Comparison of ENCODE assay signal across 8 cellular contexts in genomic region chr7:66740980-66741705, GRCh38. TPM values are rescaled to one million over a fixed set of nuclear protein-coding genes. Genes with fewer than 3 reads are reported as not detected.
A peak's percentile ranks its signal among the peaks of the same experiment; 100 is the strongest.
DNase-seq lines count a peak whose midpoint lies in the region; ATAC-seq lines count a peak whose summit lies in the region.
"Not testable (repeated sequence)": the region's sequence is repeated elsewhere in the genome, so short reads cannot be mapped to it uniquely, and the experiment has no call there.

No MANE protein-coding gene starts in this region.

- peak; percentile 36 for DNase-seq in H4 (ENCODE audit: low spot score)
- DNase-seq in Jurkat, Clone E6-1 (ENCODE audit: low read depth, low spot score) = not testable (repeated sequence)
- peak; percentile 29 for DNase-seq in SKM-1 treated with dmso at 0.1 percent for 144 hours (lab: John Stamatoyannopoulos, UW; ENCODE audit: unreplicated experiment)
- DNase-seq in activated naive CD8-positive, alpha-beta T cell treated with anti-CD3 and anti-CD28 coated beads, Interleukin-2, amount 10 ng/mL, durations not matched to agents 7 days and 5 days = peak; percentile 71
- peak; percentile 75 for DNase-seq in Right ventricle myocardium inferior (ENCODE audit: missing footprints)

- H3K36me3 ChIP-seq in ES-I3 (ENCODE audit: insufficient read depth, low read length); neuron (ENCODE audit: insufficient read depth, low read length); subcutaneous abdominal adipose tissue (ENCODE audit: control insufficient read depth in 5 of 5, insufficient read depth in 5 of 5, low read length in 5 of 5): not testable (repeated sequence)

- peak overlapping the region; percentile 71 for H2AFZ ChIP-seq in neuron (ENCODE audit: low read depth, low read length)

- POLR2A ChIA-PET in activated naive CD8-positive, alpha-beta T cell treated with anti-CD3 and anti-CD28 coated beads, Interleukin-2, amount 10 ng/mL, durations not matched to agents 7 days and 5 days (lab: Charles Lee) = interaction anchor here (1.0 to 2.5 kb wide), 8 partner anchors 46 to 627 kb away, joined by 3 to 17 read pairs (median 8); partner anchors contain the start of genes CRCP, KCTD7 and SBDS

- intact Hi-C loops in Right ventricle myocardium inferior (cut with DNase I) = loop anchor here (1.0 to 10.0 kb wide), 2 partner anchors 103 to 146 kb away; no protein-coding TSS in a partner anchor

- not testable (repeated sequence) for H3K4me1 Mint-ChIP-seq in activated naive CD8-positive, alpha-beta T cell treated with anti-CD3 and anti-CD28 coated beads, Interleukin-2, amount 10 ng/mL, durations not matched to agents 7 days and 5 days

- H3K9ac ChIP-seq in ES-I3 (ENCODE audit: low read depth, low read length) (peak overlapping the region; percentile 90), subcutaneous abdominal adipose tissue (ENCODE audit: low read length in 5 of 5) (peak overlapping the region in 4 of 5 donors; percentile 88 to 98 (median 98))

- peak overlapping the region; percentile 96 for H3K4me3 Mint-ChIP-seq in activated naive CD8-positive, alpha-beta T cell treated with anti-CD3 and anti-CD28 coated beads, Interleukin-2, amount 10 ng/mL, durations not matched to agents 7 days and 5 days

- H3K27ac Mint-ChIP-seq in activated naive CD8-positive, alpha-beta T cell treated with anti-CD3 and anti-CD28 coated beads, Interleukin-2, amount 10 ng/mL, durations not matched to agents 7 days and 5 days = peak overlapping the region; percentile 99

- ATAC-seq in activated naive CD8-positive, alpha-beta T cell treated with anti-CD3 and anti-CD28 coated beads, Interleukin-2, amount 10 ng/mL, durations not matched to agents 7 days and 5 days (ENCODE audit: low read depth) = peak; percentile 27
- peak; percentile 56 for ATAC-seq in Right ventricle myocardium inferior

- not testable (repeated sequence) for H3K27me3 Mint-ChIP-seq in activated naive CD8-positive, alpha-beta T cell treated with anti-CD3 and anti-CD28 coated beads, Interleukin-2, amount 10 ng/mL, durations not matched to agents 7 days and 5 days

- H3K9me3 Mint-ChIP-seq in activated naive CD8-positive, alpha-beta T cell treated with anti-CD3 and anti-CD28 coated beads, Interleukin-2, amount 10 ng/mL, durations not matched to agents 7 days and 5 days = not testable (repeated sequence)

- H3K27ac ChIP-seq in subcutaneous abdominal adipose tissue (ENCODE audit: low read depth, low read length) = peak overlapping the region; percentile 97

- H3K4me1 ChIP-seq in ES-I3 (ENCODE audit: insufficient read depth, low read length) = not testable (repeated sequence)
- H3K4me1 ChIP-seq in neuron (ENCODE audit: insufficient read depth, low read length) = peaks cover 21% of the 10 kb centered on the region
- peaks cover 1 to 30% (median 15%) of the 10 kb centered on the region in 5 donors for H3K4me1 ChIP-seq in subcutaneous abdominal adipose tissue (ENCODE audit: control insufficient read depth in 5 of 5, insufficient read depth in 5 of 5, low read length in 5 of 5)

- H3K27me3 ChIP-seq in neuron (ENCODE audit: insufficient read depth, low read length); subcutaneous abdominal adipose tissue (ENCODE audit: control insufficient read depth in 5 of 5, insufficient read depth in 4 of 5, low read length in 5 of 5): not testable (repeated sequence)

- peaks cover 17% of the 10 kb centered on the region for H3K36me3 Mint-ChIP-seq in activated naive CD8-positive, alpha-beta T cell treated with anti-CD3 and anti-CD28 coated beads, Interleukin-2, amount 10 ng/mL, durations not matched to agents 7 days and 5 days

- peak overlapping the region; percentile 85 for H3K4me3 ChIP-seq in Jurkat, Clone E6-1 (ENCODE audit: low read length)
- H3K4me3 ChIP-seq in neuron (ENCODE audit: low read length) = peak overlapping the region; percentile 95
- H3K4me3 ChIP-seq in subcutaneous abdominal adipose tissue (ENCODE audit: low read depth in 1 of 5, low read length in 5 of 5) = peak overlapping the region; percentile 76 to 96 (median 88)

- H3K9me3 ChIP-seq in ES-I3 (ENCODE audit: control insufficient read depth, insufficient read depth, low read length); neuron (ENCODE audit: low read length); subcutaneous abdominal adipose tissue (ENCODE audit: control insufficient read depth in 5 of 5, low read length in 5 of 5): not testable (repeated sequence)

RNA-seq across cellular contexts. Expression of gene RABGEF1, which starts 0.6 kb away (rescaled TPM):
- total RNA-seq in H4 (2014; rRNA removed; shearing (Covaris generic)) = 28.2 and 34.0 TPM in 2 replicates
- 22.6 TPM for polyA plus RNA-seq in Jurkat, Clone E6-1 (2012; ENCODE audit: insufficient read depth, insufficient read length)
- total RNA-seq in activated naive CD8-positive, alpha-beta T cell treated with anti-CD3 and anti-CD28 coated beads, Interleukin-2, amount 10 ng/mL, durations not matched to agents 7 days and 5 days = 10 to 100 TPM; 24.7 to 25.8 TPM
- 16.4 TPM for total RNA-seq in Right ventricle myocardium inferior
